In genomic region chr3:13623101-13623654, GRCh38 we compare ENCODE assay signal across 1 cellular context.
TF ChIP-seq lines count a peak whose summit lies in the region.

No MANE protein-coding gene starts in this region.

TF ChIP-seq in SK-N-SH treated with all-trans-retinoic acid at 6 μM for 48 hours, 23 proteins besides CTCF, POLR2A, EP300 and RAD21 (continued from another document):
- TF ChIP-seq, protein P1, sequence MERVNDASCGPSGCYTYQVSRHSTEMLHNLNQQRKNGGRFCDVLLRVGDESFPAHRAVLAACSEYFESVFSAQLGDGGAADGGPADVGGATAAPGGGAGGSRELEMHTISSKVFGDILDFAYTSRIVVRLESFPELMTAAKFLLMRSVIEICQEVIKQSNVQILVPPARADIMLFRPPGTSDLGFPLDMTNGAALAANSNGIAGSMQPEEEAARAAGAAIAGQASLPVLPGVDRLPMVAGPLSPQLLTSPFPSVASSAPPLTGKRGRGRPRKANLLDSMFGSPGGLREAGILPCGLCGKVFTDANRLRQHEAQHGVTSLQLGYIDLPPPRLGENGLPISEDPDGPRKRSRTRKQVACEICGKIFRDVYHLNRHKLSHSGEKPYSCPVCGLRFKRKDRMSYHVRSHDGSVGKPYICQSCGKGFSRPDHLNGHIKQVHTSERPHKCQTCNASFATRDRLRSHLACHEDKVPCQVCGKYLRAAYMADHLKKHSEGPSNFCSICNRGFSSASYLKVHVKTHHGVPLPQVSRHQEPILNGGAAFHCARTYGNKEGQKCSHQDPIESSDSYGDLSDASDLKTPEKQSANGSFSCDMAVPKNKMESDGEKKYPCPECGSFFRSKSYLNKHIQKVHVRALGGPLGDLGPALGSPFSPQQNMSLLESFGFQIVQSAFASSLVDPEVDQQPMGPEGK (CRISPR knock-in tag; IDR thresholded peaks at IDR 0.05; ENCODE audit: borderline replicate concordance) = no peak
- TF ChIP-seq POU6F1 (CRISPR knock-in tag; IDR thresholded peaks at IDR 0.05; ENCODE audit: borderline replicate concordance, low read depth) (no peak), ZNF70 (CRISPR knock-in tag; IDR thresholded peaks at IDR 0.05) (no peak), ZC3H10 (CRISPR knock-in tag; IDR thresholded peaks at IDR 0.05) (no peak), TCF4 (CRISPR knock-in tag; IDR thresholded peaks at IDR 0.05; ENCODE audit: borderline replicate concordance) (no peak), TOX (CRISPR knock-in tag; IDR thresholded peaks at IDR 0.05; ENCODE audit: borderline replicate concordance) (no peak), ISL1 (CRISPR knock-in tag; IDR thresholded peaks at IDR 0.05) (no peak), ZNF565 (CRISPR knock-in tag; conservative IDR thresholded peaks at IDR 0.05; ENCODE audit: low read depth) (no peak)
TF ChIP-seq in SK-N-SH treated with all-trans-retinoic acid at 6 μM for 48 hours: peak in this region for 0.
